Comparison of ENCODE assay signal across 17 cellular contexts in the genomic region with DNA sequence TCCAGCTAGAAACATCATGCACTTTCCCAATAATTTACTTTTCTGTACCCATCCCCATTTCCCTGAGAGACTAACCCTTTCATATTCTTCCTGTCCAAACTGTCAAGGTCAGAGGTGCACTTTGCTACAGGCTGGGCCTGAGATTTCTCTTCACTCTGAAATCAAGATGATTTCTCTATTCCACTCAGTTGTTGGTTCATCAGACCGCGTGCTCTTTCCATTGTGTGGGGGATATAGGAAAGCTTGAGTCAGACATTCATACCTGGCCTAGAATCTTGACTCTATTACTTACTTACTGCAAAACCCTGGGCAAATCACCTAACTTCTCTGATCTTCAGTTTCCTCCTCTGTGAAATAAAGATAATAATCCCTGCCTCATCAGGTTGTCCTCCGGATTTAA. TPM values are rescaled to one million over a fixed set of nuclear protein-coding genes. Genes with fewer than 3 reads are reported as not detected.
DNase-seq lines count a peak whose midpoint lies in the region; ATAC-seq, FAIRE-seq and TF ChIP-seq lines count a peak whose summit lies in the region.
"Had no signal": no experiment of that assay in that cellular context is flagged by ENCODE, and none has a peak within 500 bp of the region (broad histone marks: within the 10 kb centered on the region; RNA-seq: fewer than 3 reads in every experiment).

No MANE protein-coding gene starts in this region.

- DNase-seq in activated CD4-positive, alpha-beta T cell treated with anti-CD3 and anti-CD28 coated beads, Interleukin-2, amount 10 ng/mL, durations not matched to agents 24 days and 14 days = no peak
- no peak for DNase-seq in activated CD4-positive, alpha-beta T cell treated with anti-CD3 and anti-CD28 coated beads, Interleukin-2, amount 10 ng/mL, durations not matched to agents 7 days and 5 days
- no peak for DNase-seq in stimulated activated naive CD8-positive, alpha-beta T cell treated with anti-CD3 and anti-CD28 coated beads, Interleukin-15, Interleukin-2, amounts not matched to agents 100 U/mL and 50 U/mL, for 24 hours
- DNase-seq in K562 (ENCODE audit: extremely low read depth in 1 of 4, low spot score in 3 of 4) (no peak), hepatocyte (ENCODE audit: low spot score) (no peak), H4 (ENCODE audit: low spot score) (no peak)
- DNase-seq in effector memory CD4-positive, alpha-beta T cell = no peak
- DNase-seq: AML-193; C1 segment of cervical spinal cord; CD8-positive, alpha-beta T cell; DND-41; H7; Kasumi-1; NCI-H1930; NK-92 treated with Interleukin-12 subunit alpha and Interleukin-12 subunit beta, amount 100 ng/mL, for 24 hours had no signal

- H3K4me2 ChIP-seq in K562 (ENCODE audit: insufficient read depth, low read length) (no peak overlapping the region), hepatocyte (no peak overlapping the region)

- no peaks in the 10 kb centered on the region for H3K36me3 Mint-ChIP-seq in activated CD4-positive, alpha-beta T cell treated with anti-CD3 and anti-CD28 coated beads, Interleukin-2, amount 10 ng/mL, durations not matched to agents 24 days and 14 days (ENCODE audit: low read depth)
- H3K36me3 Mint-ChIP-seq in activated CD4-positive, alpha-beta T cell treated with anti-CD3 and anti-CD28 coated beads, Interleukin-2, amount 10 ng/mL, durations not matched to agents 7 days and 5 days (ENCODE audit: low read depth) = no peaks in the 10 kb centered on the region
- no peaks in the 10 kb centered on the region for H3K36me3 Mint-ChIP-seq in stimulated activated naive CD8-positive, alpha-beta T cell treated with anti-CD3 and anti-CD28 coated beads, Interleukin-15, Interleukin-2, amounts not matched to agents 100 ng/mL and 50 ng/mL, for 24 hours (ENCODE audit: low read depth)
- H3K36me3 Mint-ChIP-seq: CD8-positive, alpha-beta T cell had no signal

- intact Hi-C loops in activated CD4-positive, alpha-beta T cell treated with anti-CD3 and anti-CD28 coated beads, Interleukin-2, amount 10 ng/mL, durations not matched to agents 24 days and 14 days (cut with micrococcal nuclease) = no loop called here
- intact Hi-C loops in K562 (cut with micrococcal nuclease) = no loop called here

- H3K9me3 ChIP-seq in K562 (replicated peaks; ENCODE audit: control insufficient read depth, insufficient read depth, low read depth, low read length) (no peaks in the 10 kb centered on the region), hepatocyte (ENCODE audit: low read depth) (no peaks in the 10 kb centered on the region)
- no peaks in the 10 kb centered on the region for H3K9me3 ChIP-seq in effector memory CD4-positive, alpha-beta T cell (ENCODE audit: control insufficient read depth, low read length)

- H3K27me3 Mint-ChIP-seq in activated CD4-positive, alpha-beta T cell treated with anti-CD3 and anti-CD28 coated beads, Interleukin-2, amount 10 ng/mL, durations not matched to agents 24 days and 14 days = peaks cover 30% of the 10 kb centered on the region
- H3K27me3 Mint-ChIP-seq in activated CD4-positive, alpha-beta T cell treated with anti-CD3 and anti-CD28 coated beads, Interleukin-2, amount 10 ng/mL, durations not matched to agents 7 days and 5 days = peaks cover 25% of the 10 kb centered on the region
- H3K27me3 Mint-ChIP-seq in stimulated activated naive CD8-positive, alpha-beta T cell treated with anti-CD3 and anti-CD28 coated beads, Interleukin-15, Interleukin-2, amounts not matched to agents 100 ng/mL and 50 ng/mL, for 24 hours = peaks cover 16% of the 10 kb centered on the region

- no peaks in the 10 kb centered on the region for H3K9me1 ChIP-seq in K562 (ENCODE audit: control insufficient read depth, insufficient read depth, low read length)

- POLR2A ChIA-PET in activated CD4-positive, alpha-beta T cell treated with anti-CD3 and anti-CD28 coated beads, Interleukin-2, amount 10 ng/mL, durations not matched to agents 7 days and 5 days (lab: Charles Lee) = interaction anchor here (0.6 kb wide), 1 partner anchor 358 kb away, joined by 3 read pairs; no protein-coding TSS in a partner anchor
- POLR2A ChIA-PET in K562 (lab: Yijun Ruan, JAX) = interaction anchor here (0.6 to 2.2 kb wide), 3 partner anchors 11 to 1598 kb away, joined by 3 to 8 read pairs (median 3); no protein-coding TSS in a partner anchor

- H3K4me1 Mint-ChIP-seq in activated CD4-positive, alpha-beta T cell treated with anti-CD3 and anti-CD28 coated beads, Interleukin-2, amount 10 ng/mL, durations not matched to agents 24 days and 14 days = peaks cover 17% of the 10 kb centered on the region
- H3K4me1 Mint-ChIP-seq in activated CD4-positive, alpha-beta T cell treated with anti-CD3 and anti-CD28 coated beads, Interleukin-2, amount 10 ng/mL, durations not matched to agents 7 days and 5 days = peaks cover 7% of the 10 kb centered on the region
- H3K4me1 Mint-ChIP-seq in stimulated activated naive CD8-positive, alpha-beta T cell treated with anti-CD3 and anti-CD28 coated beads, Interleukin-15, Interleukin-2, amounts not matched to agents 100 ng/mL and 50 ng/mL, for 24 hours (ENCODE audit: low read depth) = peaks cover 27% of the 10 kb centered on the region

- TF ChIP-seq RAD21 in K562 (CRISPR knock-in tag; conservative IDR thresholded peaks at IDR 0.05 in 1 of 2, IDR thresholded peaks at IDR 0.05 in 1 of 2) = no peak

- 73% methylated on average over 3 of the region's 3 CpGs for WGBS in K562 (ENCODE audit: insufficient coverage, low coverage, missing lambda C conversion rate)
- 97% methylated on average over 3 of the region's 3 CpGs for WGBS in hepatocyte (ENCODE audit: low lambda C conversion rate, missing lambda C conversion rate)

- no peak for TF ChIP-seq EP300 in K562 (IDR thresholded peaks at IDR 0.05; ENCODE audit: low read length)

- no peak overlapping the region for H3K4me3 ChIP-seq in K562
- no peak overlapping the region for H3K4me3 ChIP-seq in hepatocyte
- H3K4me3 ChIP-seq in effector memory CD4-positive, alpha-beta T cell (ENCODE audit: insufficient read depth, low read depth, low read length, poor library complexity, severe bottlenecking) = no peak overlapping the region
- H3K4me3 ChIP-seq: GM12878 had no signal

- no peak for ATAC-seq in stimulated activated naive CD8-positive, alpha-beta T cell treated with anti-CD3 and anti-CD28 coated beads, Interleukin-15, Interleukin-2, amounts not matched to agents 100 U/mL and 50 U/mL, for 24 hours
- ATAC-seq in K562 = no peak
- ATAC-seq: CD8-positive, alpha-beta T cell; GM12878 had no signal

- BruUV-seq in K562 (replicated peaks; lab: Mats Ljungman, UMichigan) = no TSS peak

- peak overlapping the region; percentile 13 for H3K27ac Mint-ChIP-seq in activated CD4-positive, alpha-beta T cell treated with anti-CD3 and anti-CD28 coated beads, Interleukin-2, amount 10 ng/mL, durations not matched to agents 24 days and 14 days
- no peak overlapping the region for H3K27ac Mint-ChIP-seq in activated CD4-positive, alpha-beta T cell treated with anti-CD3 and anti-CD28 coated beads, Interleukin-2, amount 10 ng/mL, durations not matched to agents 7 days and 5 days
- peak overlapping the region; percentile 77 for H3K27ac Mint-ChIP-seq in stimulated activated naive CD8-positive, alpha-beta T cell treated with anti-CD3 and anti-CD28 coated beads, Interleukin-15, Interleukin-2, amounts not matched to agents 100 ng/mL and 50 ng/mL, for 24 hours
- H3K27ac Mint-ChIP-seq: CD8-positive, alpha-beta T cell had no signal

- CTCF ChIA-PET in activated CD4-positive, alpha-beta T cell treated with anti-CD3 and anti-CD28 coated beads, Interleukin-2, amount 10 ng/mL, durations not matched to agents 7 days and 5 days (lab: Charles Lee) = interaction anchor here (1.2 kb wide), 1 partner anchor 123 kb away, joined by 3 read pairs; no protein-coding TSS in a partner anchor
- CTCF ChIA-PET in K562 (lab: Yijun Ruan, JAX; ENCODE audit: low intra/inter-chr PET ratio) = no interaction called here

- H3K4me3 Mint-ChIP-seq in activated CD4-positive, alpha-beta T cell treated with anti-CD3 and anti-CD28 coated beads, Interleukin-2, amount 10 ng/mL, durations not matched to agents 24 days and 14 days = no peak overlapping the region
- no peak overlapping the region for H3K4me3 Mint-ChIP-seq in activated CD4-positive, alpha-beta T cell treated with anti-CD3 and anti-CD28 coated beads, Interleukin-2, amount 10 ng/mL, durations not matched to agents 7 days and 5 days
- peak overlapping the region; percentile 6 for H3K4me3 Mint-ChIP-seq in stimulated activated naive CD8-positive, alpha-beta T cell treated with anti-CD3 and anti-CD28 coated beads, Interleukin-15, Interleukin-2, amounts not matched to agents 100 ng/mL and 50 ng/mL, for 24 hours
- H3K4me3 Mint-ChIP-seq: CD8-positive, alpha-beta T cell had no signal

- peak; percentile 40 for FAIRE-seq in K562 (lab: Jason Lieb, UNC)
- FAIRE-seq: GM12878 had no signal

- 0 out of 2 replicates have a peak overlapping the region, but pooled peaks have one; percentile 53 for H2AFZ ChIP-seq in K562 (ENCODE audit: low read depth, low read length)
- no peak overlapping the region for H2AFZ ChIP-seq in hepatocyte

- in situ Hi-C loops in K562 (cut with MboI) = no loop called here

- no peak overlapping the region for H3K27ac ChIP-seq in K562 (ENCODE audit: extremely low read depth, low read depth, low read length)
- no peak overlapping the region for H3K27ac ChIP-seq in hepatocyte
- no peak overlapping the region for H3K27ac ChIP-seq in effector memory CD4-positive, alpha-beta T cell (ENCODE audit: insufficient read depth, low read length, poor library complexity, severe bottlenecking)

- H3K9me2 ChIP-seq in hepatocyte (replicated peaks; ENCODE audit: insufficient read depth) = no peaks in the 10 kb centered on the region

- H4K20me1 ChIP-seq in K562 (replicated peaks; ENCODE audit: control insufficient read depth, insufficient read depth, low read length) (no peaks in the 10 kb centered on the region), hepatocyte (ENCODE audit: insufficient read depth, poor library complexity, severe bottlenecking) (no peaks in the 10 kb centered on the region)

- H3K4me1 ChIP-seq in K562 (replicated peaks in 1 of 2; ENCODE audit: control insufficient read depth in 2 of 2, insufficient read depth in 2 of 2, low read length in 2 of 2) (peaks cover 5 to 14% of the 10 kb centered on the region in 2 experiments; a peak in 4 of 5 replicates), hepatocyte (ENCODE audit: insufficient read depth) (no peaks in the 10 kb centered on the region)
- H3K4me1 ChIP-seq in effector memory CD4-positive, alpha-beta T cell (ENCODE audit: control insufficient read depth, insufficient read depth, low read length, poor library complexity, severe bottlenecking) = no peaks in the 10 kb centered on the region

- no peak for TF ChIP-seq POLR2A in K562 (conservative IDR thresholded peaks at IDR 0.05)

- H3K27me3 ChIP-seq in K562 (ENCODE audit: control insufficient read depth in 2 of 2, insufficient read depth in 2 of 2, low read length in 2 of 2) (no peaks in the 10 kb centered on the region), hepatocyte (no peaks in the 10 kb centered on the region)
- H3K27me3 ChIP-seq in effector memory CD4-positive, alpha-beta T cell (replicated peaks; ENCODE audit: control insufficient read depth, insufficient read depth, low read length, poor library complexity, severe bottlenecking) = no peaks in the 10 kb centered on the region

- no peaks in the 10 kb centered on the region for H3K36me3 ChIP-seq in K562 (ENCODE audit: control insufficient read depth, insufficient read depth, low read length)
- H3K36me3 ChIP-seq in hepatocyte (replicated peaks; ENCODE audit: insufficient read depth, low read depth) = no peaks in the 10 kb centered on the region
- H3K36me3 ChIP-seq in effector memory CD4-positive, alpha-beta T cell (ENCODE audit: control insufficient read depth, insufficient read depth, low read length) = no peaks in the 10 kb centered on the region

- H3K79me2 ChIP-seq in K562 (ENCODE audit: control insufficient read depth, insufficient read depth, low read length) = peaks cover 4% of the 10 kb centered on the region; the same call in 1 of the 3 replicates
- H3K79me2 ChIP-seq in hepatocyte = peaks cover 5% of the 10 kb centered on the region

- TF ChIP-seq CTCF in K562 (IDR thresholded peaks at IDR 0.05 in 2 of 3, conservative IDR thresholded peaks at IDR 0.05 in 1 of 3; ENCODE audit: insufficient read depth in 2 of 3, low read depth in 1 of 3, low read length in 3 of 3) (no peak), hepatocyte (IDR thresholded peaks at IDR 0.05; ENCODE audit: poor library complexity) (no peak)

- no peak overlapping the region for H3K9ac ChIP-seq in K562 (ENCODE audit: insufficient read depth in 1 of 2, low read depth in 2 of 2, low read length in 2 of 2)

- no peaks in the 10 kb centered on the region for H3K9me3 Mint-ChIP-seq in activated CD4-positive, alpha-beta T cell treated with anti-CD3 and anti-CD28 coated beads, Interleukin-2, amount 10 ng/mL, durations not matched to agents 24 days and 14 days
- no peaks in the 10 kb centered on the region for H3K9me3 Mint-ChIP-seq in activated CD4-positive, alpha-beta T cell treated with anti-CD3 and anti-CD28 coated beads, Interleukin-2, amount 10 ng/mL, durations not matched to agents 7 days and 5 days
- no peaks in the 10 kb centered on the region for H3K9me3 Mint-ChIP-seq in stimulated activated naive CD8-positive, alpha-beta T cell treated with anti-CD3 and anti-CD28 coated beads, Interleukin-15, Interleukin-2, amounts not matched to agents 100 ng/mL and 50 ng/mL, for 24 hours
- H3K9me3 Mint-ChIP-seq: CD8-positive, alpha-beta T cell had no signal

RNA-seq across cellular contexts. Expression of gene ZDHHC14, which starts 4.7 kb away (rescaled TPM):
- 13.2 and 14.1 TPM in 2 replicates for total RNA-seq in activated CD4-positive, alpha-beta T cell treated with anti-CD3 and anti-CD28 coated beads, Interleukin-2, amount 10 ng/mL, durations not matched to agents 24 days and 14 days
- total RNA-seq in activated CD4-positive, alpha-beta T cell treated with anti-CD3 and anti-CD28 coated beads, Interleukin-2, amount 10 ng/mL, durations not matched to agents 7 days and 5 days = 1 to 10 TPM; 7.8 to 9.8 TPM
- 37.6 and 49.9 TPM in 2 replicates for total RNA-seq in K562 (2011; cell fraction: chromatin; rRNA removed; ENCODE audit: low replicate concordance)
- total RNA-seq in K562 (2011; cell fraction: nucleolus; rRNA removed) = 23.3 and 28.0 TPM in 2 replicates
- total RNA-seq in K562 (2011; cell fraction: nucleoplasm; rRNA removed) = 34.2 and 58.8 TPM in 2 replicates
- total RNA-seq in K562 (2014; rRNA removed) (17.2 and 20.6 TPM in 2 replicates), K562 (2014; rRNA removed; fragmentation: Illumina TruSeq; extraction: Trizol) (9.3 and 10.2 TPM in 2 replicates), K562 (2015; rRNA removed; fragmentation: Illumina TruSeq; extraction: Trizol) (12.1 and 13.8 TPM in 2 replicates), K562 (2021) (23.1 and 24.2 TPM in 2 replicates), hepatocyte (11.8 and 17.3 TPM in 2 replicates)
- polyA plus RNA-seq in K562 (2011; rRNA removed) (6.1 and 9.4 TPM in 2 replicates), K562 (2014; fragmentation: Illumina TruSeq; extraction: Trizol) (15.3 and 21.4 TPM in 2 replicates), K562 (2014; fragmentation: Nextera tagmentation; extraction: Ambion mirVana) (under 1 TPM; 0.92 to 0.98 TPM), K562 (2014; rRNA removed) (13.5 and 19.4 TPM in 2 replicates), hepatocyte (20.2 and 25.2 TPM in 2 replicates)
- 5.7 and 25.9 TPM in 2 replicates for polyA plus RNA-seq in K562 (2011; cell fraction: cytosol; rRNA removed)
- polyA plus RNA-seq in K562 (2011; cell fraction: nucleus; rRNA removed) = 9.8 and 25.2 TPM in 2 replicates
- polyA plus RNA-seq in K562 (2012) = 15.2 and 17.9 TPM in 2 replicates
- polyA minus RNA-seq in K562 (2011; rRNA and poly(A)+ RNA removed) = 4.9 and 9.7 TPM in 2 replicates
- 5.5 and 9.4 TPM in 2 replicates for polyA minus RNA-seq in K562 (2011; cell fraction: cytosol; rRNA and poly(A)+ RNA removed)
- 9.3 and 15.9 TPM in 2 replicates for polyA minus RNA-seq in K562 (2011; cell fraction: nucleus; rRNA and poly(A)+ RNA removed)
- 0.78 and 3.2 TPM in 2 replicates for total RNA-seq in H4 (2014; rRNA removed; shearing (Covaris generic))

RNA-seq across cellular contexts. Expression of gene TMEM242, which starts 52.9 kb away (rescaled TPM):
- total RNA-seq in activated CD4-positive, alpha-beta T cell treated with anti-CD3 and anti-CD28 coated beads, Interleukin-2, amount 10 ng/mL, durations not matched to agents 24 days and 14 days = 10.1 and 10.7 TPM in 2 replicates
- total RNA-seq in activated CD4-positive, alpha-beta T cell treated with anti-CD3 and anti-CD28 coated beads, Interleukin-2, amount 10 ng/mL, durations not matched to agents 7 days and 5 days = 1 to 10 TPM; 7.9 to 9.0 TPM
- 22.9 and 46.7 TPM in 2 replicates for total RNA-seq in K562 (2011; cell fraction: chromatin; rRNA removed; ENCODE audit: low replicate concordance)
- total RNA-seq in K562 (2011; cell fraction: nucleolus; rRNA removed) = 19.5 and 19.6 TPM in 2 replicates
- 38.3 and 79.8 TPM in 2 replicates for total RNA-seq in K562 (2011; cell fraction: nucleoplasm; rRNA removed)
- total RNA-seq in K562 (2014; rRNA removed) (10.1 and 16.3 TPM in 2 replicates), K562 (2014; rRNA removed; fragmentation: Illumina TruSeq; extraction: Trizol) (14.2 and 15.4 TPM in 2 replicates), K562 (2015; rRNA removed; fragmentation: Illumina TruSeq; extraction: Trizol) (9.0 and 9.5 TPM in 2 replicates), K562 (2021) (17.0 and 18.2 TPM in 2 replicates), hepatocyte (8.7 and 9.0 TPM in 2 replicates)
- polyA plus RNA-seq in K562 (2011; rRNA removed) (13.1 and 16.5 TPM in 2 replicates), K562 (2014; fragmentation: Illumina TruSeq; extraction: Trizol) (10.7 and 11.4 TPM in 2 replicates), K562 (2014; fragmentation: Nextera tagmentation; extraction: Ambion mirVana) (10 to 100 TPM; 24.3 to 35.3 TPM), K562 (2014; rRNA removed) (20.9 and 23.8 TPM in 2 replicates), hepatocyte (13.7 TPM in 2 replicates)
- polyA plus RNA-seq in K562 (2011; cell fraction: cytosol; rRNA removed) = 3.9 and 6.4 TPM in 2 replicates
- 5.9 and 7.9 TPM in 2 replicates for polyA plus RNA-seq in K562 (2011; cell fraction: nucleus; rRNA removed)
- polyA plus RNA-seq in K562 (2012) = 10.4 and 13.3 TPM in 2 replicates
- polyA minus RNA-seq in K562 (2011; rRNA and poly(A)+ RNA removed) = 6.4 and 7.7 TPM in 2 replicates
- polyA minus RNA-seq in K562 (2011; cell fraction: cytosol; rRNA and poly(A)+ RNA removed) = 1.6 and 2.5 TPM in 2 replicates
- polyA minus RNA-seq in K562 (2011; cell fraction: nucleus; rRNA and poly(A)+ RNA removed) = 7.5 and 10.7 TPM in 2 replicates
- 5.3 and 9.4 TPM in 2 replicates for total RNA-seq in H4 (2014; rRNA removed; shearing (Covaris generic))
